In the genomic region with DNA sequence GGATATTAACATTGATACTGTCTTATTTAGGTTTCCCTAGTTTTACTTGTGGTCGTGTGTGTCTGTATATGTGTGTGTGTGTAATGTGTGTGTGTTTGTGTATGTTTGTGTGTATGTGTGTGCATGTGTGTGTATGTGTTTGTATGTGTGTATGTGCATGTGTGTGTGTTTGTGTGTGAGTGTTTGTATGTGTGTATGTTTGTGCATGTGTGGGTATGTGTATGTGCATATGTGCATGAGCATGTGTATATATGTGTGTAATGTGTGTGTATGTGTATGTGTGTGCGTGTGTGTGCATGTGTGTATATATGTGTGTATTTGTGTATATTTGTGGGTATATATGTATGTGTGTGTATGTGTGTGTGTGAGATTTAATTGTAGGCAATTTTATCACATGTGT, we compare ENCODE assay signal across 3 cellular contexts.
TF ChIP-seq lines count a peak whose summit lies in the region.

No MANE protein-coding gene starts in this region.

TF ChIP-seq in GM12891, 5 proteins besides CTCF, POLR2A, EP300 and RAD21:
- no peak for TF ChIP-seq PAX5 (IDR thresholded peaks at IDR 0.05; ENCODE audit: insufficient read depth, low read length, severe bottlenecking)
- TF ChIP-seq SPI1 (IDR thresholded peaks at IDR 0.05; ENCODE audit: low read depth, low read length), result no peak
- no peak for TF ChIP-seq POU2F2 (IDR thresholded peaks at IDR 0.05; ENCODE audit: low read depth, low read length)
- no peak for TF ChIP-seq TAF1 (IDR thresholded peaks at IDR 0.05; ENCODE audit: low read depth, low read length)
- no peak for TF ChIP-seq POLR2AphosphoS5 (IDR thresholded peaks at IDR 0.05; ENCODE audit: low read depth, low read length)

TF ChIP-seq in IMR-90, 13 proteins besides CTCF, POLR2A, EP300 and RAD21:
- TF ChIP-seq BHLHE40 (IDR thresholded peaks at IDR 0.05; ENCODE audit: low read depth, low read length) (no peak), RFX5 (IDR thresholded peaks at IDR 0.05; ENCODE audit: low read depth, low read length) (no peak), CEBPB (IDR thresholded peaks at IDR 0.05; ENCODE audit: low read depth, low read length) (no peak), MAFK (IDR thresholded peaks at IDR 0.05; ENCODE audit: low read depth, low read length) (no peak), MAZ (IDR thresholded peaks at IDR 0.05; ENCODE audit: borderline replicate concordance, low read depth, low read length) (no peak), MXI1 (IDR thresholded peaks at IDR 0.05; ENCODE audit: borderline replicate concordance, low read depth, low read length) (no peak), SMC3 (IDR thresholded peaks at IDR 0.05; ENCODE audit: low read depth, low read length) (no peak), NFE2L2 (IDR thresholded peaks at IDR 0.05; ENCODE audit: low read depth, low read length) (no peak)
- TF ChIP-seq, protein P1, sequence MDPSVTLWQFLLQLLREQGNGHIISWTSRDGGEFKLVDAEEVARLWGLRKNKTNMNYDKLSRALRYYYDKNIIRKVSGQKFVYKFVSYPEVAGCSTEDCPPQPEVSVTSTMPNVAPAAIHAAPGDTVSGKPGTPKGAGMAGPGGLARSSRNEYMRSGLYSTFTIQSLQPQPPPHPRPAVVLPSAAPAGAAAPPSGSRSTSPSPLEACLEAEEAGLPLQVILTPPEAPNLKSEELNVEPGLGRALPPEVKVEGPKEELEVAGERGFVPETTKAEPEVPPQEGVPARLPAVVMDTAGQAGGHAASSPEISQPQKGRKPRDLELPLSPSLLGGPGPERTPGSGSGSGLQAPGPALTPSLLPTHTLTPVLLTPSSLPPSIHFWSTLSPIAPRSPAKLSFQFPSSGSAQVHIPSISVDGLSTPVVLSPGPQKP (IDR thresholded peaks at IDR 0.05; ENCODE audit: borderline replicate concordance, low read depth, low read length), result no peak

TF ChIP-seq in H1, 55 proteins besides CTCF, POLR2A, EP300 and RAD21:
- no peak for TF ChIP-seq TAF1 (IDR thresholded peaks at IDR 0.05; ENCODE audit: low read depth, low read length)
